ENCODE assay signal across 12 cellular contexts in genomic region chr3:40930131-40930538, GRCh38.
DNase-seq lines count a peak whose midpoint lies in the region; ATAC-seq and TF ChIP-seq lines count a peak whose summit lies in the region.
"Had no signal": no experiment of that assay in that cellular context is flagged by ENCODE, and none has a peak within 500 bp of the region (broad histone marks: within the 10 kb centered on the region; RNA-seq: fewer than 3 reads in every experiment).

No MANE protein-coding gene starts in this region.

- H3K27ac ChIP-seq in colonic mucosa: no peak overlapping the region
- H3K27ac ChIP-seq: neutrophil had no signal

- H3K4me3 Mint-ChIP-seq in Calu3 (ENCODE audit: low read depth, unreplicated experiment): no peak overlapping the region
- H3K4me3 Mint-ChIP-seq in activated CD8-positive, alpha-beta memory T cell treated with anti-CD3 and anti-CD28 coated beads, Interleukin-2, amount 10 ng/mL, durations not matched to agents 7 days and 5 days: no peak overlapping the region

- H3K36me3 Mint-ChIP-seq in Calu3 (ENCODE audit: insufficient read depth, unreplicated experiment): no peaks in the 10 kb centered on the region
- H3K36me3 Mint-ChIP-seq in activated CD8-positive, alpha-beta memory T cell treated with anti-CD3 and anti-CD28 coated beads, Interleukin-2, amount 10 ng/mL, durations not matched to agents 7 days and 5 days: peaks cover 1% of the 10 kb centered on the region

- CTCF ChIA-PET in Calu3 (lab: Charles Lee): interaction anchor here (1.4 kb wide), 1 partner anchor 10 kb away, joined by 3 read pairs; no protein-coding TSS in a partner anchor
- CTCF ChIA-PET in activated CD8-positive, alpha-beta memory T cell treated with anti-CD3 and anti-CD28 coated beads, Interleukin-2, amount 10 ng/mL, durations not matched to agents 7 days and 5 days (lab: Charles Lee): no interaction called here

- no peaks in the 10 kb centered on the region for H3K9me3 ChIP-seq in colonic mucosa
- H3K9me3 ChIP-seq: neutrophil had no signal

- ATAC-seq in activated CD8-positive, alpha-beta memory T cell treated with anti-CD3 and anti-CD28 coated beads, Interleukin-2, amount 10 ng/mL, durations not matched to agents 7 days and 5 days: no peak

- no peak overlapping the region for H3K27ac Mint-ChIP-seq in Calu3 (ENCODE audit: unreplicated experiment)
- no peak overlapping the region for H3K27ac Mint-ChIP-seq in activated CD8-positive, alpha-beta memory T cell treated with anti-CD3 and anti-CD28 coated beads, Interleukin-2, amount 10 ng/mL, durations not matched to agents 7 days and 5 days

- intact Hi-C loops in Calu3 (cut with micrococcal nuclease; ENCODE audit: unreplicated experiment): no loop called here
- intact Hi-C loops in colonic mucosa (cut with DNase I): no loop called here

- no peaks in the 10 kb centered on the region for H3K36me3 ChIP-seq in colonic mucosa
- H3K36me3 ChIP-seq: neutrophil had no signal

- H3K9me3 Mint-ChIP-seq in Calu3 (ENCODE audit: low read depth, unreplicated experiment): no peaks in the 10 kb centered on the region
- no peaks in the 10 kb centered on the region for H3K9me3 Mint-ChIP-seq in activated CD8-positive, alpha-beta memory T cell treated with anti-CD3 and anti-CD28 coated beads, Interleukin-2, amount 10 ng/mL, durations not matched to agents 7 days and 5 days (ENCODE audit: low read depth)

- no peak overlapping the region for H3K4me3 ChIP-seq in fibroblast of villous mesenchyme (ENCODE audit: low read depth, low read length)
- no peak overlapping the region for H3K4me3 ChIP-seq in retinal pigment epithelial cell (ENCODE audit: low read length)
- H3K4me3 ChIP-seq in colonic mucosa: no peak overlapping the region

- H3K9ac ChIP-seq in colonic mucosa (ENCODE audit: low read depth in 2 of 2, low read length in 2 of 2): no peak overlapping the region

- peak; percentile 26 to 44 for DNase-seq in Kasumi-1 (lab: John Stamatoyannopoulos, UW)
- DNase-seq in RPMI7951 (ENCODE audit: low read depth): peak; percentile 18
- peak; percentile 39 for DNase-seq in fibroblast of villous mesenchyme (ENCODE audit: low read depth)
- no peak for DNase-seq in retinal pigment epithelial cell (ENCODE audit: low read depth)
- no peak for DNase-seq in putamen (ENCODE audit: low spot score)
- no peak for DNase-seq in Calu3
- no peak for DNase-seq in activated CD8-positive, alpha-beta memory T cell treated with anti-CD3 and anti-CD28 coated beads, Interleukin-2, amount 10 ng/mL, durations not matched to agents 7 days and 5 days
- no peak for DNase-seq in colonic mucosa
- DNase-seq: activated T-cell treated with anti-CD3 and anti-CD28 coated beads, Interleukin-2, amount 50 U/mL, for 1 hour; DMS79 treated with DMSO at 0.1 percent for 48 hours; NCI-H187 treated with DMSO at 0.1 percent for 48 hours had no signal

- no peaks in the 10 kb centered on the region for H3K4me1 ChIP-seq in colonic mucosa

- no peaks in the 10 kb centered on the region for H3K27me3 ChIP-seq in colonic mucosa
- H3K27me3 ChIP-seq: neutrophil had no signal

- TF ChIP-seq CTCF in fibroblast of villous mesenchyme (IDR thresholded peaks at IDR 0.05; ENCODE audit: insufficient read depth, low read depth, low read length) (peak; percentile 22), retinal pigment epithelial cell (conservative IDR thresholded peaks at IDR 0.05; ENCODE audit: low read depth, low read length) (peak; percentile 4), Calu3 (IDR thresholded peaks at IDR 0.05; ENCODE audit: unreplicated experiment) (no peak), colonic mucosa (IDR thresholded peaks at IDR 0.05) (no peak)

- no TSS peak for BruUV-seq in Calu3 (replicated peaks; lab: Mats Ljungman, UMichigan)

- no peaks in the 10 kb centered on the region for H3K27me3 Mint-ChIP-seq in Calu3 (ENCODE audit: unreplicated experiment)
- H3K27me3 Mint-ChIP-seq in activated CD8-positive, alpha-beta memory T cell treated with anti-CD3 and anti-CD28 coated beads, Interleukin-2, amount 10 ng/mL, durations not matched to agents 7 days and 5 days: peaks cover 53% of the 10 kb centered on the region

- peaks cover 8% of the 10 kb centered on the region for H3K4me1 Mint-ChIP-seq in Calu3 (ENCODE audit: low read depth, unreplicated experiment)
- no peaks in the 10 kb centered on the region for H3K4me1 Mint-ChIP-seq in activated CD8-positive, alpha-beta memory T cell treated with anti-CD3 and anti-CD28 coated beads, Interleukin-2, amount 10 ng/mL, durations not matched to agents 7 days and 5 days

Comparison
In these comparisons a context has a peak if more than half of its experiments do, and no peak if none do; other contexts are left out.
1. DNase-seq: peak in Kasumi-1 (2 of 2), RPMI7951 (single experiment) and fibroblast of villous mesenchyme (single experiment); none in retinal pigment epithelial cell (single experiment), putamen (single experiment), Calu3 (single experiment), activated CD8-positive, alpha-beta memory T cell treated with anti-CD3 and anti-CD28 coated beads, Interleukin-2, amount 10 ng/mL, durations not matched to agents 7 days and 5 days (single experiment) and colonic mucosa (single experiment).
2. CTCF ChIP-seq: peak in fibroblast of villous mesenchyme (single experiment) and retinal pigment epithelial cell (single experiment); none in Calu3 (single experiment) and colonic mucosa (single experiment).